Comparison of ENCODE assay signal across 8 cellular contexts in the genomic region with DNA sequence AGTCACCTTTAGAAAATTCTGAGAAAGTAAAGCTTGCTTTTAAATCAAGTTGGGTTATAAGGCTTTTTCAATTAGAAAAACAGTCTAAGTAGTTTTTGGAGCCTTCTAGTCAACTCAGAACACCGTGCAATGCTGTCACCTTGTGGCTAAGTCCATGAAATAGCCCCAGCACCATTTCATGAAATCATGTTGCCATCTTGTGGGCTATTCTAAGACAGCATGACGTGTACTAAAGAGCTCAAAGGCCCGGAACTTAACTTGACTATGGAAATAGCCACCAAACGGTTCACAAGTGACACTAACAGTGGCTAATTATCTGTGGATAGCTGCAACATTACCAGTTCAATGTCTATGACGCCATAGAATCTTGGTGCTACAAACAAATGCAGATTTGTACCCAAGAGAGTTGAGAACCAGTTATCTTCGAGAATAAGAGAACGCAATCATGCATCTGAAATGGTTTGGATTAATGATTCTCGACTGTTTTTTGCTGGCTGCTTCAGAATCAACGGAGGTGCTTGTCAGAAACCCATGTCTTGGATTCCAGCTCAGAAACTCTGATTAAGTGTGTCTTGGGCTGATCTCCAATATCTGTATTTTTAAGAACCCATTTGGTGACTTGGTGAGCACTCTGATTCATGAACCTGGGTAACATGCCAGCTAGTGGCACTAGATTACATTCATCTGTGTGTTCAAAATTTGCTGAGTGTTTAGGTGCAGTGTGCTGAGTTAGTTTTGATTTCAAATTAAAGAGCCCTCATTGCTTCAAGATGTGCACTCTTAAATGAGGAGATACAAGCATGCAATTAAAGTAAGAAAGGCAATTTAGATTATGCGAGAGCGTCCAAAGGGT.
DNase-seq lines count a peak whose midpoint lies in the region; ATAC-seq, FAIRE-seq and TF ChIP-seq lines count a peak whose summit lies in the region.

No MANE protein-coding gene starts in this region.

- no peaks in the 10 kb centered on the region for H3K9me3 ChIP-seq in kidney (ENCODE audit: control insufficient read depth in 1 of 2, low read length in 2 of 2)

- peak; percentile 83 to 94 for DNase-seq in AML-193 (lab: John Stamatoyannopoulos, UW)
- DNase-seq in NCI-H146 (lab: John Stamatoyannopoulos, UW) = peak; percentile 69
- peak; percentile 85 for DNase-seq in SKM-1 (lab: John Stamatoyannopoulos, UW; ENCODE audit: unreplicated experiment)
- peak; percentile 87 to 89 for DNase-seq in cardiac fibroblast (ENCODE audit: low read depth in 2 of 2)
- DNase-seq in kidney = no peak
- peak; percentile 1 to 9 for DNase-seq in stimulated activated CD4-positive, alpha-beta T cell treated with anti-CD3 and anti-CD28 coated beads, Interleukin-4, amount 100 ng/mL, for 4 hours

- TF ChIP-seq CTCF in cardiac fibroblast (IDR thresholded peaks at IDR 0.05; ENCODE audit: low read depth, low read length) (peak; percentile 81), kidney (IDR thresholded peaks at IDR 0.05; ENCODE audit: borderline replicate concordance, extremely low read depth, insufficient read depth) (peak; percentile 98)

- H3K27ac ChIP-seq in kidney (ENCODE audit: low read depth in 2 of 2, low read length in 2 of 2) = no peak overlapping the region

- H3K4me3 ChIP-seq in cardiac fibroblast (replicated peaks in 1 of 2; ENCODE audit: low read depth in 2 of 2, low read length in 2 of 2) (no peak overlapping the region), kidney (ENCODE audit: low read length in 2 of 2) (peak overlapping the region in 1 of 2 donors; percentile 15)

- no peaks in the 10 kb centered on the region for H3K4me1 ChIP-seq in kidney (ENCODE audit: control insufficient read depth in 1 of 2, insufficient read depth in 1 of 2, low read depth in 1 of 2, low read length in 2 of 2)

- intact Hi-C loops in kidney (cut with DNase I) = loop anchor here (5.0 kb wide), 1 partner anchor 1088 kb away; no protein-coding TSS in a partner anchor

- H3K36me3 ChIP-seq in kidney (ENCODE audit: control insufficient read depth in 1 of 2, insufficient read depth in 2 of 2, low read length in 2 of 2) = no peaks in the 10 kb centered on the region

- H3K9ac ChIP-seq in kidney (ENCODE audit: low read length in 2 of 2) = no peak overlapping the region

- ATAC-seq in GM18517 (IDR thresholded peaks at IDR 0.05; ENCODE audit: unreplicated experiment) (peak; percentile 95), HG02970 (IDR thresholded peaks at IDR 0.05; ENCODE audit: low FRiP score, unreplicated experiment) (peak; percentile 86)

- FAIRE-seq in kidney (lab: Jason Lieb, UNC) = peak; percentile 93
